1 cellular context compared by ENCODE assay signal in genomic region chr4:1879491-1879890, GRCh38.
TF ChIP-seq lines count a peak whose summit lies in the region.

No MANE protein-coding gene starts in this region.

TF ChIP-seq in IMR-90, 13 proteins besides CTCF, POLR2A, EP300 and RAD21:
- no peak for TF ChIP-seq CEBPB (IDR thresholded peaks at IDR 0.05; ENCODE audit: low read depth, low read length)
- no peak for TF ChIP-seq MAFK (IDR thresholded peaks at IDR 0.05; ENCODE audit: low read depth, low read length)
- TF ChIP-seq BHLHE40 (IDR thresholded peaks at IDR 0.05; ENCODE audit: low read depth, low read length): no peak
- no peak for TF ChIP-seq MXI1 (IDR thresholded peaks at IDR 0.05; ENCODE audit: borderline replicate concordance, low read depth, low read length)
- TF ChIP-seq CHD1 (IDR thresholded peaks at IDR 0.05; ENCODE audit: low read depth, low read length): no peak
- TF ChIP-seq NFE2L2 (IDR thresholded peaks at IDR 0.05; ENCODE audit: low read depth, low read length): no peak
- TF ChIP-seq, protein P1, sequence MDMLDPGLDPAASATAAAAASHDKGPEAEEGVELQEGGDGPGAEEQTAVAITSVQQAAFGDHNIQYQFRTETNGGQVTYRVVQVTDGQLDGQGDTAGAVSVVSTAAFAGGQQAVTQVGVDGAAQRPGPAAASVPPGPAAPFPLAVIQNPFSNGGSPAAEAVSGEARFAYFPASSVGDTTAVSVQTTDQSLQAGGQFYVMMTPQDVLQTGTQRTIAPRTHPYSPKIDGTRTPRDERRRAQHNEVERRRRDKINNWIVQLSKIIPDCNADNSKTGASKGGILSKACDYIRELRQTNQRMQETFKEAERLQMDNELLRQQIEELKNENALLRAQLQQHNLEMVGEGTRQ (IDR thresholded peaks at IDR 0.05; ENCODE audit: low read depth, low read length): no peak
- no peak for TF ChIP-seq FOS (IDR thresholded peaks at IDR 0.05; ENCODE audit: low read depth, low read length)
- TF ChIP-seq RFX5 (IDR thresholded peaks at IDR 0.05; ENCODE audit: low read depth, low read length): no peak
TF ChIP-seq in IMR-90: peak in this region for 0.
